ENCODE assay signal across 9 cellular contexts in the genomic region with DNA sequence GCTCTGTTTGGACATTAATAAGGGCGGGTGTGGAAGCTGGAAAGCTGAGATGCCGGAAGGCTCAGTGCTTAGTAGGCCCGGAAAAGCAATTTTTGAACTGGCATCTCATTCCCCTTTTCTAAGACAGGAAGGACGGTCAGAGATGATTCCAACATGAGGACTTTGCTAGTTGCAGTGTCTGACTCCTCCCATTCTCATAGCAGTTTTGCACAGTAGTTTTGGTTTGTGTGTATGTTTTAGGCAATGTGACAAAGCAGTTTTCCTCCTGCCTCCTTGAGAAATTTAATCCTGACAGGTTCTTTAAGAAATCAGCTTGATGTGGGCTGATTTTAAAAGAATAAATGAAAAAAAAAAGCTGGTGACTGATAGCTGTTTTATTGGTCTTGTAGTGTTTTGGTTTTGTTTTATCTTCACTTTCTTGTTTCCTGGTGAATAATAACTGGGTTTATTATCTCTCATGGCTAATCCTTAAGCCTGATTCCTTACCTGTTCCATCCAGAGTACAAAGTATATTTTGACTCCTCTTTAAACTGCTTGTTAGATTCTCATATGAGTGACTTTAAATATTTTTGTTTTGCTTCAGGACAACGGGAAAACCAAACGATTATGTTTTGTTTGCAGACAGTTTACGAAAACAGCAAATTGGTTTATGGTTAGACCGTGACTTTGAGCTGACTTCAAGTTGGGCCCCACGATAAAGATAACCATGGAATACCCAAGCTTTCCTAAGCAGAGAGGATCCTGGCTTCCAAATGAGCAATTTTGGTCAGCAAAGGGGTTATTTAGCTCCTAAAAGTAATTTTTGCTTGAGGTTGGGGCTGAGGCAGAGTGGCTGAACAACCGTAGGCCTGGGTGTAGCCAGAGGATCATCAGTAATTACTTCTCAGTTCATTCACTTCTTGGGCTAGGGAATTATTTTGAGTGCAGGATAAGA. TPM values are rescaled to one million over a fixed set of nuclear protein-coding genes. Genes with fewer than 3 reads are reported as not detected.
DNase-seq lines count a peak whose midpoint lies in the region; ATAC-seq and TF ChIP-seq lines count a peak whose summit lies in the region.
"Had no signal": no experiment of that assay in that cellular context is flagged by ENCODE, and none has a peak within 500 bp of the region (broad histone marks: within the 10 kb centered on the region; RNA-seq: fewer than 3 reads in every experiment).

No MANE protein-coding gene starts in this region.

- ATAC-seq in activated CD8-positive, alpha-beta memory T cell treated with anti-CD3 and anti-CD28 coated beads, Interleukin-2, amount 10 ng/mL, durations not matched to agents 7 days and 5 days = no peak
- ATAC-seq in T-helper 17 cell (no peak), thoracic aorta (ENCODE audit: insufficient number of reproducible peaks, low FRiP score, low read depth) (no peak), HG03108 (IDR thresholded peaks at IDR 0.05; ENCODE audit: unreplicated experiment) (no peak), GM18907 (IDR thresholded peaks at IDR 0.05; ENCODE audit: unreplicated experiment) (no peak), GM18520 (IDR thresholded peaks at IDR 0.05; ENCODE audit: unreplicated experiment) (no peak)

- H3K4me1 ChIP-seq in thoracic aorta (ENCODE audit: control insufficient read depth in 1 of 2, low read depth in 2 of 2) = peaks cover 7 to 10% of the 10 kb centered on the region in 2 donors

- H3K4me3 Mint-ChIP-seq in activated CD8-positive, alpha-beta memory T cell treated with anti-CD3 and anti-CD28 coated beads, Interleukin-2, amount 10 ng/mL, durations not matched to agents 7 days and 5 days = peak overlapping the region; percentile 97
- H3K4me3 Mint-ChIP-seq in T-helper 17 cell = peak overlapping the region; percentile 80

- peak overlapping the region; percentile 88 for H3K27ac Mint-ChIP-seq in activated CD8-positive, alpha-beta memory T cell treated with anti-CD3 and anti-CD28 coated beads, Interleukin-2, amount 10 ng/mL, durations not matched to agents 7 days and 5 days
- H3K27ac Mint-ChIP-seq in T-helper 17 cell = peak overlapping the region; percentile 91

- DNase-seq in activated CD8-positive, alpha-beta memory T cell treated with anti-CD3 and anti-CD28 coated beads, Interleukin-2, amount 10 ng/mL, durations not matched to agents 7 days and 5 days = no peak
- no peak for DNase-seq in activated CD8-positive, alpha-beta memory T cell treated with anti-CD3 and anti-CD28 coated beads for 24 hours
- DNase-seq in T-helper 17 cell (no peak), fibroblast of pulmonary artery (ENCODE audit: low read depth) (peak; percentile 52), thoracic aorta (ENCODE audit: low spot score) (no peak)
- DNase-seq: NCI-H2081 treated with DMSO at 0.1 percent for 48 hours had no signal

- no peak for TF ChIP-seq CTCF in fibroblast of pulmonary artery (IDR thresholded peaks at IDR 0.05; ENCODE audit: low read length, missing control alignments)
- no peak for TF ChIP-seq CTCF in thoracic aorta (IDR thresholded peaks at IDR 0.05)

- no peaks in the 10 kb centered on the region for H3K27me3 ChIP-seq in thoracic aorta (replicated peaks; ENCODE audit: insufficient read depth)

- CTCF ChIA-PET in activated CD8-positive, alpha-beta memory T cell treated with anti-CD3 and anti-CD28 coated beads, Interleukin-2, amount 10 ng/mL, durations not matched to agents 7 days and 5 days (lab: Charles Lee) = interaction anchor here (0.6 to 3.0 kb wide), 18 partner anchors 14 to 124 kb away, joined by 3 to 19 read pairs (median 4); no protein-coding TSS in a partner anchor

- peaks cover 8% of the 10 kb centered on the region for H3K27me3 Mint-ChIP-seq in activated CD8-positive, alpha-beta memory T cell treated with anti-CD3 and anti-CD28 coated beads, Interleukin-2, amount 10 ng/mL, durations not matched to agents 7 days and 5 days
- no peaks in the 10 kb centered on the region for H3K27me3 Mint-ChIP-seq in T-helper 17 cell

- H3K9me3 ChIP-seq in T-helper 17 cell (ENCODE audit: control insufficient read depth, low read length, poor library complexity, severe bottlenecking) = no peaks in the 10 kb centered on the region
- H3K9me3 ChIP-seq in thoracic aorta = no peaks in the 10 kb centered on the region

- peaks cover 34% of the 10 kb centered on the region for H3K36me3 Mint-ChIP-seq in activated CD8-positive, alpha-beta memory T cell treated with anti-CD3 and anti-CD28 coated beads, Interleukin-2, amount 10 ng/mL, durations not matched to agents 7 days and 5 days
- no peaks in the 10 kb centered on the region for H3K36me3 Mint-ChIP-seq in T-helper 17 cell (ENCODE audit: low read depth)

- peaks cover 57% of the 10 kb centered on the region for H3K4me1 Mint-ChIP-seq in activated CD8-positive, alpha-beta memory T cell treated with anti-CD3 and anti-CD28 coated beads, Interleukin-2, amount 10 ng/mL, durations not matched to agents 7 days and 5 days
- peaks cover 40% of the 10 kb centered on the region for H3K4me1 Mint-ChIP-seq in T-helper 17 cell

- H3K36me3 ChIP-seq in thoracic aorta = no peaks in the 10 kb centered on the region

- no peaks in the 10 kb centered on the region for H3K9me3 Mint-ChIP-seq in activated CD8-positive, alpha-beta memory T cell treated with anti-CD3 and anti-CD28 coated beads, Interleukin-2, amount 10 ng/mL, durations not matched to agents 7 days and 5 days (ENCODE audit: low read depth)

- H3K4me3 ChIP-seq in fibroblast of pulmonary artery (replicated peaks; ENCODE audit: low read depth, low read length) = no peak overlapping the region
- H3K4me3 ChIP-seq in thoracic aorta = peak overlapping the region; percentile 5

- H3K27ac ChIP-seq in thoracic aorta = no peak overlapping the region

RNA-seq across cellular contexts. Expression of a gene that starts 3.4 kb away (rescaled TPM):
- 10 to 100 TPM; 74.3 to 80.5 TPM for total RNA-seq in activated CD8-positive, alpha-beta memory T cell treated with anti-CD3 and anti-CD28 coated beads, Interleukin-2, amount 10 ng/mL, durations not matched to agents 7 days and 5 days
- total RNA-seq in T-helper 17 cell = 10 to 100 TPM; 33.2 to 83.9 TPM
- 10 to 100 TPM; 20.4 to 20.9 TPM for total RNA-seq in thoracic aorta
